5 cellular contexts compared by ENCODE assay signal in the genomic region with DNA sequence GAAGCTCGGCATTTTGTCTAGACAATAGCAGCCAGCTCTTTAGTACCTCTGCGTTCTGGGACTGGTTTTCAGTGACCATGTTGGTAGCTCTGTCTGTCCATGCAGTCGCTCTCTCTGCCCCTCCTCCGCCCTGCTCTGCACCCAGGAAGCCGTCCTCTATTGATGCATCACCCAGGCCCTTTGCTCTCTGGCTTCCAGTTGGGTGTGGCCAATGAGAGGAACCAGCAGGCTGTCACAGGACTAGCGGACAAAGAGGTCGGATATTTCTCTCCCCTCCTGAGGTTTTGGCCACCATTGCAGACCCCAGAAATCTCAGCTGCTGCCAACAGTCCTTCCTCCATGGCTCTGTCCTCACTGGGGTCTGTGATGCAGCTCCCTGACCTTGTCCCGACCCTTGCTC.
"Had no signal": no experiment of that assay in that cellular context is flagged by ENCODE, and none has a peak within 500 bp of the region (broad histone marks: within the 10 kb centered on the region; RNA-seq: fewer than 3 reads in every experiment).

No MANE protein-coding gene starts in this region.

- H3K27ac Mint-ChIP-seq: HFFc6, IgD-negative memory B cell had no signal

- DNase-seq: GM23248, GOT3, H7, HFFc6 had no signal

- H3K36me3 Mint-ChIP-seq: IgD-negative memory B cell had no signal

- H3K4me3 Mint-ChIP-seq: HFFc6, IgD-negative memory B cell had no signal

- H3K4me1 Mint-ChIP-seq: IgD-negative memory B cell had no signal
